2 cellular contexts compared by ENCODE assay signal in the genomic region with DNA sequence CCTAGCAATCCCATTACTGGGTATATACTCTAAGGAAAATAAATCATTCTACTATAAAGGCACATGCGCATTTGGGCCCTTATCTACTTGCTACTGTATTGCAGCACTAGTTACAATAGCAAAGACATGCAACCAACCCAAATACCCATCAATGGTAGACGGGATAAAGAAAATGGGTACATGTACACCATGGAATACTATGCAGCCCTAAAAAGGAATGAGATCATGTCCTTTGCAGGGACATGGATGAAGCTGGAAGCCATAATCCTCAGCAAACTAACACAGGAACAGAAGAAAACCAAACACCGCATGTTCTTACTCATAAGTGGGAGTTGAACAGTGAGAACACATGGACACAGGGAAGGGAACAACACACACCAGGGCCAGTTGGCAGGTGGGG. TPM values are rescaled to one million over a fixed set of nuclear protein-coding genes. Genes with fewer than 3 reads are reported as not detected.
"Had no signal": no experiment of that assay in that cellular context is flagged by ENCODE, and none has a peak within 500 bp of the region (broad histone marks: within the 10 kb centered on the region; RNA-seq: fewer than 3 reads in every experiment).

No MANE protein-coding gene starts in this region.

RNA-seq across cellular contexts. Expression of gene CATSPERB, which starts 54.2 kb away (rescaled TPM):
- total RNA-seq: G401, GM12878 had no signal
- polyA plus RNA-seq: GM12878 had no signal
